16 cellular contexts compared by ENCODE assay signal in the genomic region with DNA sequence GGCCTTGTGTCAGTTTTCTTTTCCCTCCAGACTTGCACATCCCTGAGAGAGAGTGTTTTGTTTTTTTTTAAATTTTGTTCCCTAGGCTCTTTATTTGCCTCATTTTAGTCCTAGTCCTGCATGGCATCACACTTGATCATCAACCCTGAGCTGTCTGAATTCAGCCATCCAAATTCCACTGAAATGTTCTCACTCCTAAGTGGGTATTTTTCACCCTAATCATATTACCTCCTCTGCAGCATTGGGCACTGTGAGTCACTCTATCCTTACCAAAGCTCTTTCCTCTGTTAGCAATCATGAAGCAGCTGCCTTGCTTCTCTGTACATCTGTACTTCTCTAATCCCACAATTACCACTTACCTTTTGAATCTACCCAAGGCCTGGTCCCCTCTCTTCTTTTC.
DNase-seq lines count a peak whose midpoint lies in the region; ATAC-seq and TF ChIP-seq lines count a peak whose summit lies in the region.
"Had no signal": no experiment of that assay in that cellular context is flagged by ENCODE, and none has a peak within 500 bp of the region (broad histone marks: within the 10 kb centered on the region; RNA-seq: fewer than 3 reads in every experiment).

No MANE protein-coding gene starts in this region.

- ATAC-seq in foreskin keratinocyte (peak; percentile 46), heart left ventricle (no peak)
- ATAC-seq: right cardiac atrium had no signal

- no peaks in the 10 kb centered on the region for H3K27me3 ChIP-seq in foreskin keratinocyte
- H3K27me3 ChIP-seq in heart left ventricle: no peaks in the 10 kb centered on the region
- H3K27me3 ChIP-seq: colonic mucosa had no signal

- no peaks in the 10 kb centered on the region for H3K9me3 ChIP-seq in heart left ventricle
- H3K9me3 ChIP-seq: colonic mucosa had no signal

- H3K36me3 ChIP-seq in heart left ventricle: no peaks in the 10 kb centered on the region
- H3K36me3 ChIP-seq: colonic mucosa had no signal

- H3K27ac ChIP-seq in foreskin keratinocyte (no peak overlapping the region), heart left ventricle (no peak overlapping the region)
- H3K27ac ChIP-seq: colonic mucosa had no signal

- intact Hi-C loops in heart left ventricle (cut with DNase I): no loop called here

- H3K4me3 ChIP-seq in heart left ventricle: no peak overlapping the region
- H3K4me3 ChIP-seq: colonic mucosa had no signal

- TF ChIP-seq CTCF in foreskin keratinocyte (conservative IDR thresholded peaks at IDR 0.05) (no peak), heart left ventricle (IDR thresholded peaks at IDR 0.05) (no peak)

- H3K4me1 ChIP-seq in foreskin keratinocyte (no peaks in the 10 kb centered on the region), heart left ventricle (no peaks in the 10 kb centered on the region)
- H3K4me1 ChIP-seq: colonic mucosa had no signal

- TF ChIP-seq POLR2A in heart left ventricle (IDR thresholded peaks at IDR 0.05): no peak

- peak; percentile 9 for DNase-seq in AG20443 (ENCODE audit: low spot score)
- DNase-seq in HT1080 (ENCODE audit: low read depth): peak; percentile 60
- peak; percentile 43 for DNase-seq in astrocyte of the hippocampus (ENCODE audit: low read depth, low spot score)
- DNase-seq in foreskin keratinocyte: peak; percentile 9 to 45
- DNase-seq in heart left ventricle: no peak
- no peak for DNase-seq in activated CD8-positive, alpha-beta memory T cell treated with anti-CD3 and anti-CD28 coated beads, Interleukin-2, amount 50 U/mL, for 4 hours
- no peak for DNase-seq in NCI-H774 (lab: John Stamatoyannopoulos, UW)
- DNase-seq in stimulated activated CD4-positive, alpha-beta T cell treated with anti-CD3 and anti-CD28 coated beads, Interleukin-12 subunit alpha, Interleukin-12 subunit beta, amount 100 ng/mL, for 4 hours: no peak
- DNase-seq: activated CD4-positive, alpha-beta T cell treated with anti-CD3 and anti-CD28 coated beads, Interleukin-2, amount 10 ng/mL, durations not matched to agents 24 days and 14 days; AML-193; aorta; colonic mucosa; COR-L47; glutamatergic neuron; NCI-H1694; right cardiac atrium had no signal

Comparison
In these comparisons a context has a peak if more than half of its experiments do, and no peak if none do; other contexts are left out.
1. DNase-seq: peak in AG20443 (single experiment), HT1080 (single experiment), astrocyte of the hippocampus (single experiment) and foreskin keratinocyte (2 of 2); none in heart left ventricle (0 of 5), activated CD8-positive, alpha-beta memory T cell treated with anti-CD3 and anti-CD28 coated beads, Interleukin-2, amount 50 U/mL, for 4 hours (single experiment), NCI-H774 (single experiment) and stimulated activated CD4-positive, alpha-beta T cell treated with anti-CD3 and anti-CD28 coated beads, Interleukin-12 subunit alpha, Interleukin-12 subunit beta, amount 100 ng/mL, for 4 hours (single experiment).